Comparison of ENCODE assay signal across 27 cellular contexts in the genomic region with DNA sequence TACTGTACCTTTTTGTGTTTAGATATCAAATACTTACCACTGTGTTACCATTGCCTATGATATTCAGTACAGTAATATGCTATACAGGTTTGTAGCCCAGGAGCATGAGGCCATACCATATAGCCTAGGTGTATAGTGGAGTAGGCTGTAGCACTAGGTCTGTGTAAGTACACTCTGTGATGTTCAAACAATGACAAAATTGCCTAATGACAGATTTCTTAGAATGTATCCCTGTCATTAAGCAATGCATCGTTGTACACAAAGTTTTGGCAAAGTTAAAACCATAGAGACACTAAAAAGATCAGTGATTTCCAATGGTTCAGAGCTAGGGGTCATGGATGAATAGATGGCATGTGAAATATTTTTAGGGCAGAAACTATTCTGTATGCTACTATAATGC.
"Had no signal": no experiment of that assay in that cellular context is flagged by ENCODE, and none has a peak within 500 bp of the region (broad histone marks: within the 10 kb centered on the region; RNA-seq: fewer than 3 reads in every experiment).

No MANE protein-coding gene starts in this region.

- DNase-seq: colonic mucosa; cortex of kidney; dermis blood vessel endothelial cell; dorsolateral prefrontal cortex; effector CD4-positive, alpha-beta T cell; effector CD8-positive, alpha-beta T cell; effector memory CD4-positive, alpha-beta T cell; effector memory CD8-positive, alpha-beta T cell; endodermal cell; erythroblast; esophagus squamous epithelium; foreskin fibroblast; foreskin keratinocyte; foreskin melanocyte; gastrocnemius medialis; glutamatergic neuron; head of caudate nucleus; heart left ventricle had no signal

- H3K36me3 ChIP-seq: colonic mucosa, esophagus muscularis mucosa, esophagus squamous epithelium, gastrocnemius medialis, gastroesophageal sphincter, heart left ventricle had no signal

- H3K4me3 ChIP-seq: colonic mucosa, coronary artery, dorsolateral prefrontal cortex, esophagus muscularis mucosa, esophagus squamous epithelium, gastrocnemius medialis, gastroesophageal sphincter, heart left ventricle had no signal

- ATAC-seq: effector memory CD8-positive, alpha-beta T cell; esophagus mucosa; foreskin keratinocyte; gastrocnemius medialis; gastroesophageal sphincter; heart left ventricle had no signal

- H3K27ac ChIP-seq: colonic mucosa, coronary artery, dorsolateral prefrontal cortex, epithelial cell of prostate, esophagus muscularis mucosa, esophagus squamous epithelium, foreskin keratinocyte, gastrocnemius medialis, gastroesophageal sphincter, heart left ventricle had no signal

- H3K27me3 ChIP-seq: colonic mucosa, dorsolateral prefrontal cortex, esophagus muscularis mucosa, esophagus squamous epithelium, foreskin keratinocyte, gastrocnemius medialis, gastroesophageal sphincter, heart left ventricle had no signal

- FAIRE-seq: colon, endometrium, endothelial cell of umbilical vein, frontal cortex had no signal

- H3K4me1 ChIP-seq: colonic mucosa, esophagus muscularis mucosa, esophagus squamous epithelium, foreskin keratinocyte, gastrocnemius medialis, gastroesophageal sphincter, heart left ventricle had no signal

- H3K9me3 ChIP-seq: colonic mucosa, esophagus muscularis mucosa, esophagus squamous epithelium, gastrocnemius medialis had no signal
